9 cellular contexts compared by ENCODE assay signal in genomic region chr16:77236063-77236511, GRCh38. TPM values are rescaled to one million over a fixed set of nuclear protein-coding genes. Genes with fewer than 3 reads are reported as not detected.
A peak's percentile ranks its signal among the peaks of the same experiment; 100 is the strongest.
DNase-seq lines count a peak whose midpoint lies in the region; ATAC-seq, FAIRE-seq and TF ChIP-seq lines count a peak whose summit lies in the region.
"Had no signal": no experiment of that assay in that cellular context is flagged by ENCODE, and none has a peak within 500 bp of the region (broad histone marks: within the 10 kb centered on the region; RNA-seq: fewer than 3 reads in every experiment).

No MANE protein-coding gene starts in this region.

- H3K4me2 ChIP-seq in endothelial cell of umbilical vein (ENCODE audit: insufficient read depth, low read length) = peak overlapping the region; percentile 19

- CTCF ChIA-PET in endothelial cell of umbilical vein (lab: Charles Lee) = interaction anchor here (0.6 to 9.8 kb wide), 23 partner anchors 10 to 863 kb away, joined by 3 to 185 read pairs (median 4); partner anchors contain the start of genes ADAMTS18 and WWOX

- peak; percentile 90 for DNase-seq in D341Med (ENCODE audit: low spot score)
- DNase-seq in HT-29 (ENCODE audit: low spot score) = peak; percentile 90
- peak; percentile 70 for DNase-seq in NOMO-1 treated with dmso at 0.1 percent for 144 hours (lab: John Stamatoyannopoulos, UW; ENCODE audit: unreplicated experiment)
- peak; percentile 63 for DNase-seq in activated CD8-positive, alpha-beta memory T cell treated with anti-CD3 and anti-CD28 coated beads, Interleukin-2, amount 50 U/mL, for 1 hour (ENCODE audit: extremely low read depth)
- DNase-seq in endothelial cell of umbilical vein (ENCODE audit: low read depth, low spot score) = peak; percentile 87
- peak; percentile 84 for DNase-seq in myocyte (ENCODE audit: low read depth)
- peak; percentile 72 to 78 for DNase-seq in stimulated activated CD8-positive, alpha-beta memory T cell treated with anti-CD3 and anti-CD28 coated beads, Interleukin-7, amount 100 ng/mL, for 1 hour (ENCODE audit: low read depth in 2 of 2)

- peak; percentile 98 for ATAC-seq in GM21423 (IDR thresholded peaks at IDR 0.05; ENCODE audit: unreplicated experiment)

- H3K27ac ChIP-seq in endothelial cell of umbilical vein (ENCODE audit: insufficient read depth, low read depth, low read length) = no peak overlapping the region

- peak; percentile 99 to 100 for TF ChIP-seq CTCF in endothelial cell of umbilical vein (IDR thresholded peaks at IDR 0.05; ENCODE audit: extremely low read depth in 1 of 2, insufficient read depth in 1 of 2, low read depth in 1 of 2, low read length in 2 of 2)

- H3K9me1 ChIP-seq in endothelial cell of umbilical vein (replicated peaks; ENCODE audit: control insufficient read depth, extremely low read depth, insufficient read depth, low read length) = no peaks in the 10 kb centered on the region

- no peaks in the 10 kb centered on the region for H4K20me1 ChIP-seq in endothelial cell of umbilical vein (replicated peaks; ENCODE audit: control insufficient read depth, extremely low read depth, insufficient read depth, low read length)

- H3K36me3 ChIP-seq in endothelial cell of umbilical vein (ENCODE audit: control insufficient read depth in 2 of 2, extremely low read depth in 1 of 2, insufficient read depth in 2 of 2, low read length in 2 of 2) = no peaks in the 10 kb centered on the region

- peak overlapping the region; percentile 67 for H2AFZ ChIP-seq in endothelial cell of umbilical vein (ENCODE audit: low read depth, low read length)

- no peak for TF ChIP-seq POLR2A in endothelial cell of umbilical vein (IDR thresholded peaks at IDR 0.05; ENCODE audit: low read depth, low read length)

- H3K4me1 ChIP-seq in endothelial cell of umbilical vein (ENCODE audit: control insufficient read depth, extremely low read depth, insufficient read depth, low read length) = no peaks in the 10 kb centered on the region

- intact Hi-C loops in endothelial cell of umbilical vein (cut with micrococcal nuclease) = loop anchor here (1.0 to 10.0 kb wide), 13 partner anchors 53 to 864 kb away; no protein-coding TSS in a partner anchor

- no peaks in the 10 kb centered on the region for H3K9me3 ChIP-seq in endothelial cell of umbilical vein (replicated peaks; ENCODE audit: control insufficient read depth, insufficient read depth, low read length)

- no peaks in the 10 kb centered on the region for H3K79me2 ChIP-seq in endothelial cell of umbilical vein (ENCODE audit: control insufficient read depth, insufficient read depth, low read length)

- H3K4me3 ChIP-seq in endothelial cell of umbilical vein (replicated peaks in 1 of 3; ENCODE audit: insufficient read depth in 1 of 3, low read depth in 1 of 3, low read length in 3 of 3) = no peak overlapping the region

- no TSS peak for BruUV-seq in endothelial cell of umbilical vein (replicated peaks; lab: Mats Ljungman, UMichigan)

- POLR2A ChIA-PET in endothelial cell of umbilical vein (lab: Charles Lee) = interaction anchor here (0.6 to 1.3 kb wide), 2 partner anchors 348 to 734 kb away, joined by 3 to 8 read pairs; no protein-coding TSS in a partner anchor

- peak overlapping the region; percentile 28 for H3K9ac ChIP-seq in endothelial cell of umbilical vein (replicated peaks; ENCODE audit: extremely low read depth, insufficient read depth, low read length)

- FAIRE-seq in endothelial cell of umbilical vein (lab: Jason Lieb, UNC) = peak; percentile 95
- FAIRE-seq: islet of Langerhans had no signal

- H3K27me3 ChIP-seq in endothelial cell of umbilical vein (ENCODE audit: control insufficient read depth in 2 of 2, insufficient read depth in 2 of 2, low read length in 2 of 2) = no peaks in the 10 kb centered on the region

- dilution Hi-C loops in endothelial cell of umbilical vein (cut with MboI; ENCODE audit: extremely low pct_ligation_motif_present, low sequenced_read_pairs) = loop anchor here (25.0 kb wide), 1 partner anchor 351 kb away; no protein-coding TSS in a partner anchor

TF ChIP-seq in endothelial cell of umbilical vein, 7 proteins besides CTCF, POLR2A, EP300 and RAD21:
- TF ChIP-seq GATA2 (IDR thresholded peaks at IDR 0.05; ENCODE audit: insufficient read depth, insufficient read length, low read depth, low read length) (no peak), POLR2AphosphoS5 (IDR thresholded peaks at IDR 0.05; ENCODE audit: insufficient read depth, low read depth, low read length) (peak; percentile 54)

RNA-seq across cellular contexts. Expression of gene SYCE1L, which starts 36.9 kb away (rescaled TPM):
- 0.91 TPM in 1 of 2 replicates, not detected in the other for total RNA-seq in HT-29 (2014; rRNA removed; shearing (Covaris generic))
- total RNA-seq in endothelial cell of umbilical vein (13.7 and 28.6 TPM in 2 replicates), myocyte (0.45 and 1.2 TPM in 2 replicates)
- polyA plus RNA-seq in endothelial cell of umbilical vein = 6.8 and 16.1 TPM in 2 replicates
- 0.49 and 1.5 TPM in 2 replicates for polyA plus RNA-seq in endothelial cell of umbilical vein (2011; cell fraction: cytosol; rRNA removed)
- polyA plus RNA-seq in endothelial cell of umbilical vein (2011; cell fraction: nucleus; rRNA removed) = 3.3 and 4.1 TPM in 2 replicates
- 0.99 and 6.3 TPM in 2 replicates for polyA plus RNA-seq in endothelial cell of umbilical vein (2012)
- polyA minus RNA-seq in endothelial cell of umbilical vein = 0.57 TPM in 1 of 2 replicates, not detected in the other
- not detected for polyA minus RNA-seq in endothelial cell of umbilical vein (2011; cell fraction: cytosol; rRNA and poly(A)+ RNA removed)
- 0.91 and 1.1 TPM in 2 replicates for polyA minus RNA-seq in endothelial cell of umbilical vein (2011; cell fraction: nucleus; rRNA and poly(A)+ RNA removed)
- polyA plus RNA-seq in myocyte (2012) = 0.83 TPM

RNA-seq across cellular contexts. Expression of gene MON1B, which starts 45.1 kb away (rescaled TPM):
- 21.5 and 25.9 TPM in 2 replicates for total RNA-seq in HT-29 (2014; rRNA removed; shearing (Covaris generic))
- total RNA-seq in endothelial cell of umbilical vein (50.1 and 57.0 TPM in 2 replicates), myocyte (9.5 and 12.1 TPM in 2 replicates)
- polyA plus RNA-seq in endothelial cell of umbilical vein = 35.8 and 37.6 TPM in 2 replicates
- polyA plus RNA-seq in endothelial cell of umbilical vein (2011; cell fraction: cytosol; rRNA removed) = 18.3 and 22.9 TPM in 2 replicates
- 59.1 and 61.0 TPM in 2 replicates for polyA plus RNA-seq in endothelial cell of umbilical vein (2011; cell fraction: nucleus; rRNA removed)
- 24.1 and 26.7 TPM in 2 replicates for polyA plus RNA-seq in endothelial cell of umbilical vein (2012)
- 22.3 and 26.8 TPM in 2 replicates for polyA minus RNA-seq in endothelial cell of umbilical vein
- polyA minus RNA-seq in endothelial cell of umbilical vein (2011; cell fraction: cytosol; rRNA and poly(A)+ RNA removed) = 11.0 TPM
- 17.9 and 18.7 TPM in 2 replicates for polyA minus RNA-seq in endothelial cell of umbilical vein (2011; cell fraction: nucleus; rRNA and poly(A)+ RNA removed)
- polyA plus RNA-seq in myocyte (2012) = 19.1 TPM
